ENCODE assay signal across 8 cellular contexts in genomic region chr19:55461259-55461973, GRCh38. TPM values are rescaled to one million over a fixed set of nuclear protein-coding genes. Genes with fewer than 3 reads are reported as not detected.
A peak's percentile ranks its signal among the peaks of the same experiment; 100 is the strongest.
DNase-seq lines count a peak whose midpoint lies in the region; ATAC-seq and TF ChIP-seq lines count a peak whose summit lies in the region.

A gene with protein sequence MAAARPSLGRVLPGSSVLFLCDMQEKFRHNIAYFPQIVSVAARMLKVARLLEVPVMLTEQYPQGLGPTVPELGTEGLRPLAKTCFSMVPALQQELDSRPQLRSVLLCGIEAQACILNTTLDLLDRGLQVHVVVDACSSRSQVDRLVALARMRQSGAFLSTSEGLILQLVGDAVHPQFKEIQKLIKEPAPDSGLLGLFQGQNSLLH (minus strand): TSS chr19:55461642. CDS start chr19:55456486, 5,156 bp downstream.

- TF ChIP-seq CTCF in CD14-positive monocyte (IDR thresholded peaks at IDR 0.05) = no peak
- no peak for TF ChIP-seq CTCF in left lung (IDR thresholded peaks at IDR 0.05)

- ATAC-seq in GM19397 (IDR thresholded peaks at IDR 0.05; ENCODE audit: unreplicated experiment) (peak; percentile 92), HG03571 (IDR thresholded peaks at IDR 0.05; ENCODE audit: unreplicated experiment) (peak; percentile 92), left lung (peak; percentile 97)

- H3K27me3 Mint-ChIP-seq in CD14-positive monocyte (ENCODE audit: low read depth in 3 of 3) = peaks cover 2 to 4% (median 3%) of the 10 kb centered on the region in 3 donors

- H3K36me3 ChIP-seq in left lung = no peaks in the 10 kb centered on the region

- intact Hi-C loops in CD14-positive monocyte (cut with micrococcal nuclease) = loop anchor here in 1 of 2 donors (2.0 kb wide), 1 partner anchor 53 kb away; no protein-coding TSS in a partner anchor
- intact Hi-C loops in left lung (cut with DNase I) = no loop called here

- peaks cover 6 to 23% of the 10 kb centered on the region in 2 donors for H3K4me1 ChIP-seq in left lung

- H3K36me3 Mint-ChIP-seq in CD14-positive monocyte = peaks cover 0 to 7% of the 10 kb centered on the region in 2 donors

- no peaks in the 10 kb centered on the region for H3K9me3 ChIP-seq in left lung

- DNase-seq in CD14-positive monocyte (ENCODE audit: low spot score) (peak; percentile 100), NCI-H82 (lab: John Stamatoyannopoulos, UW) (peak; percentile 100), dermis blood vessel endothelial cell (peak; percentile 100), left lung (peak; percentile 99 to 100)
- peak; percentile 100 for DNase-seq in activated CD4-positive, alpha-beta T cell treated with anti-CD3 and anti-CD28 coated beads, Interleukin-2, amount 50 U/mL, for 48 hours
- peak; percentile 100 for DNase-seq in stimulated activated CD4-positive, alpha-beta T cell treated with anti-CD3 and anti-CD28 coated beads, Interleukin-2, amount 100 ng/mL, for 48 hours

- H3K27me3 ChIP-seq in left lung = no peaks in the 10 kb centered on the region

- peak within 1 kb of the TSS; percentile 66 to 93 for H3K4me3 ChIP-seq in left lung

- H3K27ac Mint-ChIP-seq in CD14-positive monocyte = peak within 1 kb of the TSS; percentile 82 to 94 (median 90)

- H3K4me1 Mint-ChIP-seq in CD14-positive monocyte = peaks cover 18% of the 10 kb centered on the region

- peak within 1 kb of the TSS; percentile 87 to 94 for H3K4me3 Mint-ChIP-seq in CD14-positive monocyte

- H3K27ac ChIP-seq in left lung = peak within 1 kb of the TSS; percentile 81 to 85

- no peaks in the 10 kb centered on the region for H3K9me3 Mint-ChIP-seq in CD14-positive monocyte

RNA-seq across cellular contexts. Expression of the gene that starts here (rescaled TPM):
- polyA plus RNA-seq in CD14-positive monocyte = 10 to 100 TPM; 14.9 to 20.2 TPM
- 56.2 and 76.5 TPM in 2 replicates for total RNA-seq in dermis blood vessel endothelial cell
- total RNA-seq in left lung = 10 to 100 TPM; 36.2 to 49.4 TPM

Comparison
In these comparisons a context has a peak if more than half of its experiments do, and no peak if none do; other contexts are left out.
1. Peak in every context shown above with its lines: DNase-seq, ATAC-seq, H3K4me3 ChIP-seq and H3K27ac ChIP-seq.